ENCODE assay signal across 10 cellular contexts in the genomic region with DNA sequence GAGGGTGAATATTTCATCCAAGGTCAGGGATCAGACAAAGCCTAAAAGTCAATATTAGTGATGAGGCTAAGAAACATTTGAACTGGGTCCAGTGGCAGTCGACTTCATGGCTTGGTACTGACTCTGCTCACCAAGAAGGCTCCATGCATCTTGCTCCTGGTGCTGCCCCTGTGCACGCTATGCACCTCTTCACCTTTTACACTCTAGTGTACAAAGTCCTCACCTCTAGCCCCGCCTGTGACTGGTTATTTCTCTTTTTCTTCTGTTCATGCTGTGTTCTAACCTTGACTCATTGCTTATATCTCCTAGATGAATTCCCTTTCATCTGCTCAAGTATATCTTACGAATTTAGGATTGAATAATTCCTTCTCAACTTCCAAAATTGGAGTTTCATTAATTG. TPM values are rescaled to one million over a fixed set of nuclear protein-coding genes. Genes with fewer than 3 reads are reported as not detected.
"Had no signal": no experiment of that assay in that cellular context is flagged by ENCODE, and none has a peak within 500 bp of the region (broad histone marks: within the 10 kb centered on the region; RNA-seq: fewer than 3 reads in every experiment).

No MANE protein-coding gene starts in this region.

- H3K4me3 ChIP-seq: GM23338, HAP-1, K562 had no signal

- H3K4me1 ChIP-seq: HAP-1 had no signal

- H3K9me3 ChIP-seq: HAP-1 had no signal

- ATAC-seq: GM23338, HCT116, K562 had no signal

- H3K4me3 Mint-ChIP-seq: GM23338, HFFc6 had no signal

- H2AFZ ChIP-seq: GM23338 had no signal

- H3K27ac ChIP-seq: HL-60 had no signal

- DNase-seq: HFFc6, IMR-90, KG1 had no signal

- H3K4me2 ChIP-seq: GM23338 had no signal

- FAIRE-seq: H1, H54, K562 had no signal

- H3K36me3 ChIP-seq: HAP-1 had no signal

- H3K27ac Mint-ChIP-seq: GM23338, HFFc6 had no signal

- H3K9me3 Mint-ChIP-seq: GM23338, HFFc6 had no signal

RNA-seq across cellular contexts. Expression of a gene that starts 52.4 kb away (rescaled TPM):
- total RNA-seq: IMR-90, K562 had no signal
- polyA plus RNA-seq: IMR-90 had no signal
